In the genomic region with DNA sequence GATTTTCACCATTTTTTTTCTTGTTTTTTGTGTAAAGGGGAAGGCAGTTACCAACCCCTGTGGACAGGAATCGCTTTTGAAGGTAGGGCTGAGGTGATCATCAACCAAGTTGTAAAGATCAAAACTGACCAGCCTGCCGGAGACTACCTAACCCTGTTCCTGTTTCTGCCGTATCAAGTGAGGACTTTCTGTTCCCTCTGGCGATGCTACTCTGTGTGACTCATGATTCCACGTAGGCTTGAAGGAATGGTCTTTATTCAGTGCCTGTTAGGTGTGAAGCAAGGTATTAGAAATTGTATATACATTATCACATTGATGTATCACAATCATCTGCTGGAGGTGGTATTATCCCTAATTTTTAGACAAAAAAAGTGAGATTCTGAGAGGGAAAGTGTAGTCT, we compare ENCODE assay signal across 18 cellular contexts.
DNase-seq lines count a peak whose midpoint lies in the region; ATAC-seq and TF ChIP-seq lines count a peak whose summit lies in the region.
"Had no signal": no experiment of that assay in that cellular context is flagged by ENCODE, and none has a peak within 500 bp of the region (broad histone marks: within the 10 kb centered on the region; RNA-seq: fewer than 3 reads in every experiment).

No MANE protein-coding gene starts in this region.

- peak overlapping the region; percentile 24 for H2AFZ ChIP-seq in IMR-90 (replicated peaks; ENCODE audit: low read length, poor library complexity)

- no peak overlapping the region for H3K4me3 Mint-ChIP-seq in nephron progenitor cell
- no peak overlapping the region for H3K4me3 Mint-ChIP-seq in activated naive CD4-positive, alpha-beta T cell treated with anti-CD3 and anti-CD28 coated beads, Interleukin-2, amount 10 ng/mL, durations not matched to agents 7 days and 5 days
- H3K4me3 Mint-ChIP-seq: activated CD8-positive, alpha-beta T cell treated with anti-CD3 and anti-CD28 coated beads, Interleukin-2, amount 10 ng/mL, durations not matched to agents 7 days and 5 days; B cell; dendritic cell treated with granulocyte-macrophage colony-stimulating factor and Interleukin-4, amounts not matched to agents 40 ng/mL and 50 ng/mL, for 4 days had no signal

- WGBS in IMR-90 (ENCODE audit: extremely low coverage in 2 of 2, insufficient read length in 1 of 2), 2 experiments: 57% methylated on average over 1 of the region's 5 CpGs; no CpG with 5 or more reads in 1 of the 2 experiments

- H2BK5ac ChIP-seq in IMR-90 (ENCODE audit: low read depth, low read length, poor library complexity, severe bottlenecking): peak overlapping the region; percentile 27

- no TSS peak for BruUV-seq in IMR-90 (replicated peaks; lab: Mats Ljungman, UMichigan)

- CTCF ChIA-PET in IMR-90 (lab: Yijun Ruan, JAX): no interaction called here
- CTCF ChIA-PET in activated naive CD4-positive, alpha-beta T cell treated with anti-CD3 and anti-CD28 coated beads, Interleukin-2, amount 10 ng/mL, durations not matched to agents 7 days and 5 days (lab: Charles Lee): no interaction called here

- H3K4ac ChIP-seq in IMR-90 (ENCODE audit: low read depth, low read length): peak overlapping the region; percentile 64

- H2AK9ac ChIP-seq in IMR-90 (replicated peaks; ENCODE audit: low read depth, low read length, poor library complexity): no peak overlapping the region

- POLR2A ChIA-PET in IMR-90 (lab: Charles Lee; ENCODE audit: unreplicated experiment): no interaction called here

- H3K9ac ChIP-seq in IMR-90 (ENCODE audit: low read depth, low read length): 0 out of 2 replicates have a peak overlapping the region, but pooled peaks have one; percentile 16

- peak overlapping the region; percentile 39 for H3K27ac Mint-ChIP-seq in nephron progenitor cell
- no peak overlapping the region for H3K27ac Mint-ChIP-seq in activated naive CD4-positive, alpha-beta T cell treated with anti-CD3 and anti-CD28 coated beads, Interleukin-2, amount 10 ng/mL, durations not matched to agents 7 days and 5 days
- H3K27ac Mint-ChIP-seq: activated CD8-positive, alpha-beta T cell treated with anti-CD3 and anti-CD28 coated beads, Interleukin-2, amount 10 ng/mL, durations not matched to agents 7 days and 5 days; activated naive CD4-positive, alpha-beta T cell treated with anti-CD3 and anti-CD28 coated beads, Interleukin-2, amount 50 U/mL, for 72 hours; B cell; dendritic cell treated with granulocyte-macrophage colony-stimulating factor and Interleukin-4, amounts not matched to agents 40 ng/mL and 50 ng/mL, for 4 days had no signal

- in situ Hi-C loops in IMR-90 (cut with MboI; ENCODE audit: low sequenced_read_pairs): no loop called here

- no peak for TF ChIP-seq RAD21 in IMR-90 (IDR thresholded peaks at IDR 0.05; ENCODE audit: low read length)

- H3K36me3 ChIP-seq in IMR-90 (ENCODE audit: control insufficient read depth, insufficient read depth, low read length): no peaks in the 10 kb centered on the region
- no peaks in the 10 kb centered on the region for H3K36me3 ChIP-seq in Peyer's patch

- ATAC-seq in IMR-90 (ENCODE audit: low read depth) (no peak), GM18868 (IDR thresholded peaks at IDR 0.05; ENCODE audit: unreplicated experiment) (no peak)
- ATAC-seq: activated CD8-positive, alpha-beta T cell treated with anti-CD3 and anti-CD28 coated beads, Interleukin-2, amount 10 ng/mL, durations not matched to agents 7 days and 5 days; activated naive CD4-positive, alpha-beta T cell treated with anti-CD3 and anti-CD28 coated beads, Interleukin-2, amount 50 U/mL, for 72 hours had no signal

- peak overlapping the region; percentile 49 for H2AK5ac ChIP-seq in IMR-90 (ENCODE audit: low read depth, low read length)

- peaks cover 62% of the 10 kb centered on the region for H3K4me1 Mint-ChIP-seq in nephron progenitor cell
- H3K4me1 Mint-ChIP-seq in activated naive CD4-positive, alpha-beta T cell treated with anti-CD3 and anti-CD28 coated beads, Interleukin-2, amount 10 ng/mL, durations not matched to agents 7 days and 5 days: no peaks in the 10 kb centered on the region
- H3K4me1 Mint-ChIP-seq: B cell had no signal

- no peaks in the 10 kb centered on the region for H3K27me3 Mint-ChIP-seq in nephron progenitor cell (ENCODE audit: low read depth, poor library complexity)
- H3K27me3 Mint-ChIP-seq in activated naive CD4-positive, alpha-beta T cell treated with anti-CD3 and anti-CD28 coated beads, Interleukin-2, amount 10 ng/mL, durations not matched to agents 7 days and 5 days: no peaks in the 10 kb centered on the region
- H3K27me3 Mint-ChIP-seq: dendritic cell treated with granulocyte-macrophage colony-stimulating factor and Interleukin-4, amounts not matched to agents 40 ng/mL and 50 ng/mL, for 4 days; progenitor cell of endocrine pancreas had no signal

- H3K4me1 ChIP-seq in IMR-90 (ENCODE audit: control insufficient read depth, insufficient read depth, low read length) (peaks cover 14% of the 10 kb centered on the region), Peyer's patch (no peaks in the 10 kb centered on the region)
- H3K4me1 ChIP-seq: testis had no signal

- peak overlapping the region; percentile 83; the same call in 2 of the 3 replicates for H2BK15ac ChIP-seq in IMR-90 (ENCODE audit: low read depth, low read length)

- no peak overlapping the region for H3K4me3 ChIP-seq in IMR-90 (ENCODE audit: insufficient read depth, low read depth, low read length)
- no peak overlapping the region for H3K4me3 ChIP-seq in cardiac fibroblast (replicated peaks in 1 of 2; ENCODE audit: low read depth in 2 of 2, low read length in 2 of 2)
- H3K4me3 ChIP-seq in Peyer's patch: no peak overlapping the region
- H3K4me3 ChIP-seq: testis had no signal

- peaks cover 60% of the 10 kb centered on the region for H3K36me3 Mint-ChIP-seq in nephron progenitor cell (ENCODE audit: low read depth)
- no peaks in the 10 kb centered on the region for H3K36me3 Mint-ChIP-seq in activated naive CD4-positive, alpha-beta T cell treated with anti-CD3 and anti-CD28 coated beads, Interleukin-2, amount 10 ng/mL, durations not matched to agents 7 days and 5 days
- H3K36me3 Mint-ChIP-seq: activated naive CD4-positive, alpha-beta T cell treated with anti-CD3 and anti-CD28 coated beads, Interleukin-2, amount 50 U/mL, for 72 hours had no signal

- H2BK20ac ChIP-seq in IMR-90 (ENCODE audit: low read depth, low read length): peak overlapping the region; percentile 73

- no peaks in the 10 kb centered on the region for H4K20me1 ChIP-seq in IMR-90 (ENCODE audit: insufficient read depth, low read length)

- H3K4me2 ChIP-seq in IMR-90 (ENCODE audit: low read depth, low read length): peak overlapping the region; percentile 3; the same call in 1 of the 2 replicates

- H3K9me1 ChIP-seq in IMR-90 (ENCODE audit: insufficient read depth, low read length): peaks cover 11% of the 10 kb centered on the region

- peaks cover 26% of the 10 kb centered on the region for H3K9me3 Mint-ChIP-seq in nephron progenitor cell
- no peaks in the 10 kb centered on the region for H3K9me3 Mint-ChIP-seq in activated naive CD4-positive, alpha-beta T cell treated with anti-CD3 and anti-CD28 coated beads, Interleukin-2, amount 10 ng/mL, durations not matched to agents 7 days and 5 days
- H3K9me3 Mint-ChIP-seq: activated naive CD4-positive, alpha-beta T cell treated with anti-CD3 and anti-CD28 coated beads, Interleukin-2, amount 50 U/mL, for 72 hours; dendritic cell treated with granulocyte-macrophage colony-stimulating factor and Interleukin-4, amounts not matched to agents 40 ng/mL and 50 ng/mL, for 4 days had no signal

- TF ChIP-seq CTCF in IMR-90 (conservative IDR thresholded peaks at IDR 0.05; ENCODE audit: low read depth, low read length): no peak
- TF ChIP-seq CTCF in cardiac fibroblast (IDR thresholded peaks at IDR 0.05; ENCODE audit: low read depth, low read length): no peak
- no peak for TF ChIP-seq CTCF in nephron progenitor cell (IDR thresholded peaks at IDR 0.05)
- no peak for TF ChIP-seq CTCF in Peyer's patch (IDR thresholded peaks at IDR 0.05)

- H3K27ac ChIP-seq in IMR-90 (ENCODE audit: insufficient read depth, low read length): peak overlapping the region; percentile 48; the same call in 1 of the 2 replicates
- H3K27ac ChIP-seq in Peyer's patch: no peak overlapping the region
- H3K27ac ChIP-seq: HL-60, testis had no signal

- H3K14ac ChIP-seq in IMR-90 (replicated peaks; ENCODE audit: low read depth, low read length): peak overlapping the region; percentile 77

- dilution Hi-C loops in IMR-90 (cut with HindIII; ENCODE audit: low sequenced_read_pairs, unreplicated experiment): no loop called here

- peak; percentile 66 for DNase-seq in EL
- peak; percentile 71 for DNase-seq in IMR-90
- DNase-seq in cardiac fibroblast (ENCODE audit: low read depth in 2 of 2): peak; percentile 49 to 89
- no peak for DNase-seq in nephron progenitor cell
- no peak for DNase-seq in D341Med (ENCODE audit: low spot score)
- DNase-seq in activated naive CD4-positive, alpha-beta T cell treated with anti-CD3 and anti-CD28 coated beads, Interleukin-2, amount 10 ng/mL, durations not matched to agents 7 days and 5 days: no peak
- no peak for DNase-seq in Peyer's patch
- DNase-seq: activated CD8-positive, alpha-beta T cell treated with anti-CD3 and anti-CD28 coated beads, Interleukin-2, amount 10 ng/mL, durations not matched to agents 7 days and 5 days; NCI-H1092; NCI-H524 treated with DMSO at 0.1 percent for 48 hours; T-helper 1 cell; testis had no signal

- H3K18ac ChIP-seq in IMR-90 (ENCODE audit: low read depth, low read length): peak overlapping the region; percentile 38

- no peak overlapping the region for H3K56ac ChIP-seq in IMR-90 (ENCODE audit: extremely low read depth, insufficient read depth, low read length)

- H3K27me3 ChIP-seq in IMR-90 (ENCODE audit: control insufficient read depth, insufficient read depth, low read length) (no peaks in the 10 kb centered on the region), Peyer's patch (no peaks in the 10 kb centered on the region)
- H3K27me3 ChIP-seq: testis had no signal

- H4K8ac ChIP-seq in IMR-90 (ENCODE audit: low read depth in 2 of 2, low read length in 2 of 2): peak overlapping the region; percentile 22 to 45; a peak in 2 of 4 replicates

- peak overlapping the region; percentile 45 for H4K5ac ChIP-seq in IMR-90 (ENCODE audit: low read depth, low read length)

- no peak overlapping the region for H3K23ac ChIP-seq in IMR-90 (ENCODE audit: low read depth, low read length)

- TF ChIP-seq POLR2A in IMR-90 (IDR thresholded peaks at IDR 0.05; ENCODE audit: low read depth, low read length) (no peak), Peyer's patch (IDR thresholded peaks at IDR 0.05) (no peak)

- H3K9me3 ChIP-seq in IMR-90 (ENCODE audit: control insufficient read depth, insufficient read depth, low read length) (no peaks in the 10 kb centered on the region), Peyer's patch (no peaks in the 10 kb centered on the region)
- H3K9me3 ChIP-seq: testis had no signal

- intact Hi-C loops in IMR-90 (cut with micrococcal nuclease): no loop called here

- H2BK120ac ChIP-seq in IMR-90 (ENCODE audit: low read depth, low read length): peak overlapping the region; percentile 39

- peak overlapping the region; percentile 36 for H4K91ac ChIP-seq in IMR-90 (ENCODE audit: insufficient read depth, low read depth, low read length)

- peaks cover 0 to 23% of the 10 kb centered on the region in 2 experiments; a peak in 2 of 4 replicates for H3K79me1 ChIP-seq in IMR-90 (ENCODE audit: low read depth in 1 of 2, low read length in 2 of 2)

Comparison
In these comparisons a context has a peak if more than half of its experiments do, and no peak if none do; other contexts are left out.
1. DNase-seq: peak in EL (single experiment), IMR-90 (single experiment) and cardiac fibroblast (2 of 2); none in nephron progenitor cell (single experiment), D341Med (single experiment), activated naive CD4-positive, alpha-beta T cell treated with anti-CD3 and anti-CD28 coated beads, Interleukin-2, amount 10 ng/mL, durations not matched to agents 7 days and 5 days (single experiment) and Peyer's patch (0 of 3).